8 cellular contexts compared by ENCODE assay signal in genomic region chr19:54415208-54415900, GRCh38. TPM values are rescaled to one million over a fixed set of nuclear protein-coding genes. Genes with fewer than 3 reads are reported as not detected.
DNase-seq lines count a peak whose midpoint lies in the region; ATAC-seq and TF ChIP-seq lines count a peak whose summit lies in the region.

TTYH1 (plus strand) TSS chr19:54415464; CDS start chr19:54415553, 89 bp downstream.

- peak; percentile 43 to 44 for DNase-seq in activated T-cell treated with anti-CD3 and anti-CD28 coated beads, Interleukin-2, amount 50 U/mL, for 72 hours
- DNase-seq in stimulated activated CD8-positive, alpha-beta memory T cell treated with anti-CD3 and anti-CD28 coated beads, Interleukin-4, amount 100 ng/mL, for 48 hours, result peak; percentile 77
- DNase-seq in PC-9 (no peak), DMS 273 (lab: John Stamatoyannopoulos, UW; ENCODE audit: unreplicated experiment) (no peak), NAMALWA (ENCODE audit: low spot score) (no peak)

- H3K36me3 Mint-ChIP-seq in activated T-cell treated with anti-CD3 and anti-CD28 coated beads, Interleukin-2, amount 50 U/mL, for 72 hours (ENCODE audit: insufficient read depth in 2 of 2), result peaks cover 0 to 12% of the 10 kb centered on the region in 2 donors
- H3K36me3 Mint-ChIP-seq in stimulated activated memory B cell treated with anti-CD40 and anti-IgM and Interleukin-4, amounts not matched to agents 10 μg/mL and 1 μg/mL and 100 μg/mL, for 72 hours, result peaks cover 6% of the 10 kb centered on the region

- H3K9ac ChIP-seq in iPS-18a (ENCODE audit: low read length), result peak within 1 kb of the TSS; percentile 40

- H3K27me3 ChIP-seq in iPS-18a (ENCODE audit: control insufficient read depth, insufficient read depth, low read length) (peaks cover 30% of the 10 kb centered on the region), PC-9 (ENCODE audit: insufficient read depth, low read depth) (peaks cover 55% of the 10 kb centered on the region)

- no peak within 1 kb of the TSS for H3K27ac Mint-ChIP-seq in activated T-cell treated with anti-CD3 and anti-CD28 coated beads, Interleukin-2, amount 50 U/mL, for 72 hours
- no peak within 1 kb of the TSS for H3K27ac Mint-ChIP-seq in stimulated activated memory B cell treated with anti-CD40 and anti-IgM and Interleukin-4, amounts not matched to agents 10 μg/mL and 1 μg/mL and 100 μg/mL, for 72 hours

- POLR2A ChIA-PET in HEK293 (lab: Yijun Ruan, JAX) (interaction anchor here (1.0 kb wide), 1 partner anchor 15 kb away, joined by 3 read pairs; no protein-coding TSS in a partner anchor), PC-9 (lab: Charles Lee; ENCODE audit: unreplicated experiment) (no interaction called here)

- H3K9me3 Mint-ChIP-seq in activated T-cell treated with anti-CD3 and anti-CD28 coated beads, Interleukin-2, amount 50 U/mL, for 72 hours, result peaks cover 6 to 8% of the 10 kb centered on the region in 2 donors
- H3K9me3 Mint-ChIP-seq in stimulated activated memory B cell treated with anti-CD40 and anti-IgM and Interleukin-4, amounts not matched to agents 10 μg/mL and 1 μg/mL and 100 μg/mL, for 72 hours, result peaks cover 16% of the 10 kb centered on the region

- intact Hi-C loops in PC-9 (cut with micrococcal nuclease; ENCODE audit: unreplicated experiment), result no loop called here

- ATAC-seq in activated T-cell treated with anti-CD3 and anti-CD28 coated beads, Interleukin-2, amount 50 U/mL, for 72 hours (replicated peaks in 1 of 2), result peak; percentile 43 to 58
- no peak for ATAC-seq in stimulated activated memory B cell treated with anti-CD40 and anti-IgM and Interleukin-4, amounts not matched to agents 10 μg/mL and 1 μg/mL and 100 μg/mL, for 72 hours

- no peaks in the 10 kb centered on the region for H3K36me3 ChIP-seq in HEK293 (ENCODE audit: control insufficient read depth in 2 of 2, insufficient read depth in 1 of 2, low read length in 2 of 2)
- no peaks in the 10 kb centered on the region for H3K36me3 ChIP-seq in iPS-18a (ENCODE audit: control insufficient read depth, low read depth, low read length)
- H3K36me3 ChIP-seq in PC-9 (ENCODE audit: low read depth), result no peaks in the 10 kb centered on the region

- peak within 1 kb of the TSS in 1 of 2 donors; percentile 5 for H3K4me3 Mint-ChIP-seq in activated T-cell treated with anti-CD3 and anti-CD28 coated beads, Interleukin-2, amount 50 U/mL, for 72 hours
- no peak within 1 kb of the TSS for H3K4me3 Mint-ChIP-seq in stimulated activated memory B cell treated with anti-CD40 and anti-IgM and Interleukin-4, amounts not matched to agents 10 μg/mL and 1 μg/mL and 100 μg/mL, for 72 hours

- H3K27ac ChIP-seq in HEK293 (ENCODE audit: extremely low read depth, low read depth, low read length) (no peak within 1 kb of the TSS), iPS-18a (ENCODE audit: low read length) (no peak within 1 kb of the TSS), PC-9 (no peak within 1 kb of the TSS)

- CTCF ChIA-PET in HEK293 (lab: Yijun Ruan, JAX) (interaction anchor here (0.6 to 2.7 kb wide), 7 partner anchors 15 to 301 kb away, joined by 3 to 15 read pairs (median 3); no protein-coding TSS in a partner anchor), PC-9 (lab: Charles Lee) (no interaction called here)

- BruUV-seq in PC-9 (replicated peaks; lab: Mats Ljungman, UMichigan), result no TSS peak

- H3F3A ChIP-seq in PC-9 (ENCODE audit: insufficient read depth, low read depth), result peaks cover 8% of the 10 kb centered on the region; the same call in 1 of the 2 replicates

- H3K4me1 Mint-ChIP-seq in activated T-cell treated with anti-CD3 and anti-CD28 coated beads, Interleukin-2, amount 50 U/mL, for 72 hours (ENCODE audit: low read depth), result peaks cover 16% of the 10 kb centered on the region
- H3K4me1 Mint-ChIP-seq in stimulated activated memory B cell treated with anti-CD40 and anti-IgM and Interleukin-4, amounts not matched to agents 10 μg/mL and 1 μg/mL and 100 μg/mL, for 72 hours, result peaks cover 11% of the 10 kb centered on the region

- TF ChIP-seq CTCF in HEK293 (tag by site-specific recombination; IDR thresholded peaks at IDR 0.05) (no peak), PC-9 (conservative IDR thresholded peaks at IDR 0.05) (no peak)

- peaks cover 47% of the 10 kb centered on the region for H3K27me3 Mint-ChIP-seq in activated T-cell treated with anti-CD3 and anti-CD28 coated beads, Interleukin-2, amount 50 U/mL, for 72 hours (ENCODE audit: low read depth)
- H3K27me3 Mint-ChIP-seq in stimulated activated memory B cell treated with anti-CD40 and anti-IgM and Interleukin-4, amounts not matched to agents 10 μg/mL and 1 μg/mL and 100 μg/mL, for 72 hours, result peaks cover 68% of the 10 kb centered on the region

- H3K79me2 ChIP-seq in PC-9 (ENCODE audit: low read depth), result no peaks in the 10 kb centered on the region

- no peaks in the 10 kb centered on the region; the same call in 1 of the 2 replicates for H3K4me1 ChIP-seq in HEK293 (ENCODE audit: control insufficient read depth, insufficient read depth, low read length)
- peaks cover 15% of the 10 kb centered on the region for H3K4me1 ChIP-seq in iPS-18a (ENCODE audit: control insufficient read depth, low read depth, low read length)
- no peaks in the 10 kb centered on the region for H3K4me1 ChIP-seq in PC-9 (replicated peaks; ENCODE audit: insufficient read depth)

- H3K4me2 ChIP-seq in PC-9, result no peak within 1 kb of the TSS

- H2AFZ ChIP-seq in PC-9, result no peak within 1 kb of the TSS

- no peaks in the 10 kb centered on the region for H4K20me1 ChIP-seq in PC-9 (ENCODE audit: insufficient read depth)

- H3K9me2 ChIP-seq in PC-9 (ENCODE audit: insufficient read depth), result no peaks in the 10 kb centered on the region

- H3K9me3 ChIP-seq in HEK293 (ENCODE audit: control insufficient read depth, insufficient read depth, low read depth, low read length) (0 out of 2 replicates have a peak, but pooled peaks cover 2% of the 10 kb centered on the region), iPS-18a (ENCODE audit: control insufficient read depth, low read depth, low read length) (no peaks in the 10 kb centered on the region), PC-9 (ENCODE audit: insufficient read depth, low read depth) (no peaks in the 10 kb centered on the region)

- H3K4me3 ChIP-seq in HEK293 (ENCODE audit: low read depth, low read length) (peak within 1 kb of the TSS; percentile 9; the same call in 1 of the 2 replicates), iPS-18a (ENCODE audit: low read length) (peak within 1 kb of the TSS; percentile 70), PC-9 (no peak within 1 kb of the TSS)

TF ChIP-seq in HEK293, 187 proteins besides CTCF, POLR2A, EP300 and RAD21:
- peak; percentile 5 for TF ChIP-seq ZBTB26 (tag by site-specific recombination; optimal IDR thresholded peaks at IDR 0.05)
- TF ChIP-seq ZBTB44 (tag by site-specific recombination; IDR thresholded peaks at IDR 0.05), result no peak
- no peak for TF ChIP-seq ZNF366 (tag by site-specific recombination; conservative IDR thresholded peaks at IDR 0.05)
TF ChIP-seq in HEK293: peak in this region for 1.

RNA-seq across cellular contexts. Expression of gene TTYH1, which starts in this region (rescaled TPM):
- total RNA-seq in activated T-cell treated with anti-CD3 and anti-CD28 coated beads, Interleukin-2, amount 50 U/mL, for 72 hours, result under 1 TPM; 0.32 to 0.41 TPM
- 1.6 and 2.4 TPM in 2 replicates for total RNA-seq in PC-9 (2021)

Comparison
In these comparisons a context has a peak if more than half of its experiments do, and no peak if none do; other contexts are left out.
1. Peak in DNase-seq and ATAC-seq in activated T-cell treated with anti-CD3 and anti-CD28 coated beads, Interleukin-2, amount 50 U/mL, for 72 hours; RNA of the gene not detected or under 1 TPM.